Comparison of ENCODE assay signal across 21 cellular contexts in genomic region chr10:82934947-82935346, GRCh38.
DNase-seq lines count a peak whose midpoint lies in the region; ATAC-seq, FAIRE-seq and TF ChIP-seq lines count a peak whose summit lies in the region.
"Had no signal": no experiment of that assay in that cellular context is flagged by ENCODE, and none has a peak within 500 bp of the region (broad histone marks: within the 10 kb centered on the region; RNA-seq: fewer than 3 reads in every experiment).

No MANE protein-coding gene starts in this region.

- TF ChIP-seq EP300 in A549 (IDR thresholded peaks at IDR 0.05) (no peak), K562 (IDR thresholded peaks at IDR 0.05; ENCODE audit: low read length) (no peak)

- H3K9me1 ChIP-seq in IMR-90 (ENCODE audit: insufficient read depth, low read length): no peaks in the 10 kb centered on the region
- no peaks in the 10 kb centered on the region for H3K9me1 ChIP-seq in K562 (ENCODE audit: control insufficient read depth, insufficient read depth, low read length)

- no peak overlapping the region for H3K18ac ChIP-seq in IMR-90 (ENCODE audit: low read depth, low read length)

- TF ChIP-seq CTCF in A549 (IDR thresholded peaks at IDR 0.05) (no peak), IMR-90 (conservative IDR thresholded peaks at IDR 0.05; ENCODE audit: low read depth, low read length) (no peak), K562 (IDR thresholded peaks at IDR 0.05 in 2 of 3, conservative IDR thresholded peaks at IDR 0.05 in 1 of 3; ENCODE audit: insufficient read depth in 2 of 3, low read depth in 1 of 3, low read length in 3 of 3) (no peak), PC-9 (conservative IDR thresholded peaks at IDR 0.05) (no peak)

- in situ Hi-C loops in IMR-90 (cut with MboI; ENCODE audit: low sequenced_read_pairs): no loop called here
- in situ Hi-C loops in K562 (cut with MboI): no loop called here

- no peak overlapping the region for H4K8ac ChIP-seq in IMR-90 (ENCODE audit: low read depth in 2 of 2, low read length in 2 of 2)

- CTCF ChIA-PET in A549 (lab: Yijun Ruan, JAX): no interaction called here
- CTCF ChIA-PET in IMR-90 (lab: Yijun Ruan, JAX): interaction anchor here (0.6 kb wide), 1 partner anchor 42 kb away, joined by 5 read pairs; no protein-coding TSS in a partner anchor
- CTCF ChIA-PET in K562 (lab: Yijun Ruan, JAX; ENCODE audit: low intra/inter-chr PET ratio): no interaction called here
- CTCF ChIA-PET in PC-9 (lab: Charles Lee): no interaction called here

- H3K4me1 ChIP-seq in A549 (no peaks in the 10 kb centered on the region), IMR-90 (ENCODE audit: control insufficient read depth, insufficient read depth, low read length) (no peaks in the 10 kb centered on the region), K562 (replicated peaks in 1 of 2; ENCODE audit: control insufficient read depth in 2 of 2, insufficient read depth in 2 of 2, low read length in 2 of 2) (no peaks in the 10 kb centered on the region), PC-9 (replicated peaks; ENCODE audit: insufficient read depth) (no peaks in the 10 kb centered on the region)
- H3K4me1 ChIP-seq: BLaER1 treated with 17β-estradiol and CSF1 and Interleukin-3, amounts not matched to agents 10 nM and 100 nM had no signal

- no peak overlapping the region for H3K27ac ChIP-seq in A549
- H3K27ac ChIP-seq in IMR-90 (ENCODE audit: insufficient read depth, low read length): no peak overlapping the region
- no peak overlapping the region for H3K27ac ChIP-seq in K562 (ENCODE audit: extremely low read depth, low read depth, low read length)
- no peak overlapping the region for H3K27ac ChIP-seq in PC-9
- H3K27ac ChIP-seq: BLaER1 treated with 17β-estradiol and CSF1 and Interleukin-3, amounts not matched to agents 10 nM and 100 nM; C4-2B had no signal

- intact Hi-C loops in IMR-90 (cut with micrococcal nuclease): no loop called here
- intact Hi-C loops in K562 (cut with micrococcal nuclease): no loop called here
- intact Hi-C loops in PC-9 (cut with micrococcal nuclease; ENCODE audit: unreplicated experiment): no loop called here

- H2BK20ac ChIP-seq in IMR-90 (ENCODE audit: low read depth, low read length): no peak overlapping the region

- no peak overlapping the region for H4K5ac ChIP-seq in IMR-90 (ENCODE audit: low read depth, low read length)

- no peak overlapping the region for H2AK5ac ChIP-seq in IMR-90 (ENCODE audit: low read depth, low read length)

- no peaks in the 10 kb centered on the region for H3F3A ChIP-seq in PC-9 (ENCODE audit: insufficient read depth, low read depth)

- H4K20me1 ChIP-seq in IMR-90 (ENCODE audit: insufficient read depth, low read length) (no peaks in the 10 kb centered on the region), K562 (replicated peaks; ENCODE audit: control insufficient read depth, insufficient read depth, low read length) (no peaks in the 10 kb centered on the region), PC-9 (ENCODE audit: insufficient read depth) (no peaks in the 10 kb centered on the region)
- H4K20me1 ChIP-seq: BLaER1 treated with 17β-estradiol and CSF1 and Interleukin-3, amounts not matched to agents 10 nM and 100 nM had no signal

- H3K27me3 ChIP-seq in IMR-90 (ENCODE audit: control insufficient read depth, insufficient read depth, low read length): no peaks in the 10 kb centered on the region
- H3K27me3 ChIP-seq in K562 (ENCODE audit: control insufficient read depth in 2 of 2, insufficient read depth in 2 of 2, low read length in 2 of 2): no peaks in the 10 kb centered on the region
- H3K27me3 ChIP-seq in PC-9 (ENCODE audit: insufficient read depth, low read depth): peaks cover 19% of the 10 kb centered on the region
- H3K27me3 ChIP-seq: BLaER1 treated with 17β-estradiol and CSF1 and Interleukin-3, amounts not matched to agents 10 nM and 100 nM had no signal

- no peaks in the 10 kb centered on the region for H3K79me1 ChIP-seq in IMR-90 (ENCODE audit: low read depth in 1 of 2, low read length in 2 of 2)

- dilution Hi-C loops in IMR-90 (cut with HindIII; ENCODE audit: low sequenced_read_pairs, unreplicated experiment): no loop called here

- H3K4me3 ChIP-seq in A549 (no peak overlapping the region), IMR-90 (ENCODE audit: insufficient read depth, low read depth, low read length) (no peak overlapping the region), K562 (no peak overlapping the region), PC-9 (no peak overlapping the region)
- H3K4me3 ChIP-seq: BLaER1 treated with 17β-estradiol and CSF1 and Interleukin-3, amounts not matched to agents 10 nM and 100 nM had no signal

- H3K4me2 ChIP-seq in A549: no peak overlapping the region
- no peak overlapping the region for H3K4me2 ChIP-seq in IMR-90 (ENCODE audit: low read depth, low read length)
- no peak overlapping the region for H3K4me2 ChIP-seq in K562 (ENCODE audit: insufficient read depth, low read length)
- no peak overlapping the region for H3K4me2 ChIP-seq in PC-9
- H3K4me2 ChIP-seq: BLaER1 treated with 17β-estradiol and CSF1 and Interleukin-3, amounts not matched to agents 10 nM and 100 nM had no signal

- WGBS in A549 (ENCODE audit: missing lambda C conversion rate): 2% methylated on average over 2 of the region's 2 CpGs
- no CpG with 5 or more reads among the region's 2 CpGs for WGBS in IMR-90 (ENCODE audit: extremely low coverage in 2 of 2, insufficient read length in 1 of 2), 2 experiments
- 0% methylated on average over 2 of the region's 2 CpGs for WGBS in K562 (ENCODE audit: insufficient coverage, low coverage, missing lambda C conversion rate)

- H2AK9ac ChIP-seq in IMR-90 (replicated peaks; ENCODE audit: low read depth, low read length, poor library complexity): no peak overlapping the region

- TF ChIP-seq POLR2A in A549 (IDR thresholded peaks at IDR 0.05; ENCODE audit: low read length) (no peak), IMR-90 (IDR thresholded peaks at IDR 0.05; ENCODE audit: low read depth, low read length) (no peak), K562 (conservative IDR thresholded peaks at IDR 0.05) (no peak)

- H3K9me3 ChIP-seq in A549: no peaks in the 10 kb centered on the region
- 0 out of 2 replicates have a peak, but pooled peaks cover 1% of the 10 kb centered on the region for H3K9me3 ChIP-seq in IMR-90 (ENCODE audit: control insufficient read depth, insufficient read depth, low read length)
- H3K9me3 ChIP-seq in K562 (replicated peaks; ENCODE audit: control insufficient read depth, insufficient read depth, low read depth, low read length): no peaks in the 10 kb centered on the region
- H3K9me3 ChIP-seq in PC-9 (ENCODE audit: insufficient read depth, low read depth): no peaks in the 10 kb centered on the region
- H3K9me3 ChIP-seq: BLaER1 treated with 17β-estradiol and CSF1 and Interleukin-3, amounts not matched to agents 10 nM and 100 nM; Caco-2 had no signal

- H3K4ac ChIP-seq in IMR-90 (ENCODE audit: low read depth, low read length): no peak overlapping the region

- H3K79me2 ChIP-seq in K562 (ENCODE audit: control insufficient read depth, insufficient read depth, low read length) (no peaks in the 10 kb centered on the region), PC-9 (ENCODE audit: low read depth) (no peaks in the 10 kb centered on the region)

- POLR2A ChIA-PET in A549 (lab: Yijun Ruan, JAX): no interaction called here
- POLR2A ChIA-PET in IMR-90 (lab: Charles Lee; ENCODE audit: unreplicated experiment): no interaction called here
- POLR2A ChIA-PET in K562 (lab: Yijun Ruan, JAX): no interaction called here
- POLR2A ChIA-PET in PC-9 (lab: Charles Lee; ENCODE audit: unreplicated experiment): no interaction called here

- no peak overlapping the region for H2BK120ac ChIP-seq in IMR-90 (ENCODE audit: low read depth, low read length)

- DNase-seq in A549 (ENCODE audit: low read depth in 1 of 2, low spot score in 1 of 2) (no peak), IMR-90 (no peak), K562 (ENCODE audit: extremely low read depth in 1 of 4, low spot score in 3 of 4) (no peak), PC-9 (no peak)
- DNase-seq: 8988T; AML-193; Calu3; CD4-positive, alpha-beta T cell; CD8-positive, alpha-beta T cell; DMS79 treated with DMSO at 0.1 percent for 48 hours; GF-D8 had no signal

- H3K23ac ChIP-seq in IMR-90 (ENCODE audit: low read depth, low read length): no peak overlapping the region

- H3K36me3 ChIP-seq in IMR-90 (ENCODE audit: control insufficient read depth, insufficient read depth, low read length): no peaks in the 10 kb centered on the region
- H3K36me3 ChIP-seq in K562 (ENCODE audit: control insufficient read depth, insufficient read depth, low read length): no peaks in the 10 kb centered on the region
- H3K36me3 ChIP-seq in PC-9 (ENCODE audit: low read depth): no peaks in the 10 kb centered on the region
- H3K36me3 ChIP-seq: BLaER1 treated with 17β-estradiol and CSF1 and Interleukin-3, amounts not matched to agents 10 nM and 100 nM had no signal

- BruUV-seq in IMR-90 (replicated peaks; lab: Mats Ljungman, UMichigan) (no TSS peak), K562 (replicated peaks; lab: Mats Ljungman, UMichigan) (no TSS peak), PC-9 (replicated peaks; lab: Mats Ljungman, UMichigan) (no TSS peak)

- H2AFZ ChIP-seq in IMR-90 (replicated peaks; ENCODE audit: low read length, poor library complexity): no peak overlapping the region
- no peak overlapping the region for H2AFZ ChIP-seq in K562 (ENCODE audit: low read depth, low read length)
- no peak overlapping the region for H2AFZ ChIP-seq in PC-9

- H2BK15ac ChIP-seq in IMR-90 (ENCODE audit: low read depth, low read length): no peak overlapping the region

- 0 out of 2 replicates have a peak, but pooled peaks cover 3% of the 10 kb centered on the region for H3K9me2 ChIP-seq in PC-9 (ENCODE audit: insufficient read depth)

- H2BK5ac ChIP-seq in IMR-90 (ENCODE audit: low read depth, low read length, poor library complexity, severe bottlenecking): no peak overlapping the region

- H4K91ac ChIP-seq in IMR-90 (ENCODE audit: insufficient read depth, low read depth, low read length): no peak overlapping the region

- FAIRE-seq in A549 (lab: Jason Lieb, UNC): no peak
- no peak for FAIRE-seq in K562 (lab: Jason Lieb, UNC)
- FAIRE-seq: A204.1, D721Med, G401.6, GM12892, GM18507 had no signal

- no peak overlapping the region for H3K56ac ChIP-seq in IMR-90 (ENCODE audit: extremely low read depth, insufficient read depth, low read length)

- ATAC-seq in A549 (no peak), IMR-90 (ENCODE audit: low read depth) (no peak), K562 (no peak), HG03039 (IDR thresholded peaks at IDR 0.05; ENCODE audit: unreplicated experiment) (no peak), GM21367 (IDR thresholded peaks at IDR 0.05; ENCODE audit: unreplicated experiment) (no peak)
- ATAC-seq: CD8-positive, alpha-beta T cell had no signal

- H3K9ac ChIP-seq in IMR-90 (ENCODE audit: low read depth, low read length) (no peak overlapping the region), K562 (ENCODE audit: insufficient read depth in 1 of 2, low read depth in 2 of 2, low read length in 2 of 2) (no peak overlapping the region)
- H3K9ac ChIP-seq: BLaER1 treated with 17β-estradiol and CSF1 and Interleukin-3, amounts not matched to agents 10 nM and 100 nM had no signal

- TF ChIP-seq RAD21 in A549 (conservative IDR thresholded peaks at IDR 0.05 in 1 of 2, IDR thresholded peaks at IDR 0.05 in 1 of 2): no peak
- no peak for TF ChIP-seq RAD21 in IMR-90 (IDR thresholded peaks at IDR 0.05; ENCODE audit: low read length)
- TF ChIP-seq RAD21 in K562 (CRISPR knock-in tag; conservative IDR thresholded peaks at IDR 0.05 in 1 of 2, IDR thresholded peaks at IDR 0.05 in 1 of 2): no peak

- no peak overlapping the region for H3K14ac ChIP-seq in IMR-90 (replicated peaks; ENCODE audit: low read depth, low read length)

Comparison
In these comparisons a context has a peak if more than half of its experiments do, and no peak if none do; other contexts are left out.
1. Of the 35 proteins assayed by ChIP-seq in both K562 and A549: peak only in K562: none; only in A549: none; in both: MAFK; in neither: 34.